In genomic region chr1:200139661-200140250, GRCh38 we compare ENCODE assay signal across 8 cellular contexts.
A peak's percentile ranks its signal among the peaks of the same experiment; 100 is the strongest.
DNase-seq lines count a peak whose midpoint lies in the region; ATAC-seq and TF ChIP-seq lines count a peak whose summit lies in the region.

No MANE protein-coding gene starts in this region.

- no peak overlapping the region for H3K4me3 ChIP-seq in epithelial cell of proximal tubule (ENCODE audit: low read depth, low read length)

- CTCF ChIA-PET in RWPE1 (lab: Yijun Ruan, JAX) = interaction anchor here (0.6 to 1.2 kb wide), 16 partner anchors 14 to 1586 kb away, joined by 3 to 5 read pairs (median 3); no protein-coding TSS in a partner anchor

- in situ Hi-C loops in KBM-7 (cut with MboI; ENCODE audit: low pct_unique_long_range_greater_than_20kb, low sequenced_read_pairs) = no loop called here

- DNase-seq in 8988T = peak; percentile 33
- DNase-seq in Daoy (ENCODE audit: low read depth) = peak; percentile 52
- DNase-seq in KBM-7 = peak; percentile 82
- DNase-seq in RWPE1 (ENCODE audit: low spot score) = peak; percentile 72
- DNase-seq in epithelial cell of proximal tubule (ENCODE audit: low read depth) = no peak
- DNase-seq in non-pigmented ciliary epithelial cell (ENCODE audit: low read depth) = peak; percentile 22
- no peak for DNase-seq in GOT3 (lab: John Stamatoyannopoulos, UW)

- ATAC-seq in GM21825 (IDR thresholded peaks at IDR 0.05; ENCODE audit: unreplicated experiment) = peak; percentile 79

- H3K27ac ChIP-seq in RWPE1 = no peak overlapping the region

- TF ChIP-seq CTCF in RWPE1 (conservative IDR thresholded peaks at IDR 0.05; ENCODE audit: low read depth) (peak; percentile 81), epithelial cell of proximal tubule (conservative IDR thresholded peaks at IDR 0.05; ENCODE audit: low read depth, low read length) (peak; percentile 83)

- POLR2A ChIA-PET in RWPE1 (lab: Yijun Ruan, JAX; ENCODE audit: low non-redundant PET) = interaction anchor here (0.6 kb wide), 1 partner anchor 369 kb away, joined by 9 read pairs; no protein-coding TSS in a partner anchor

Comparison
In these comparisons a context has a peak if more than half of its experiments do, and no peak if none do; other contexts are left out.
1. DNase-seq: peak in 8988T (single experiment), Daoy (single experiment), KBM-7 (single experiment), RWPE1 (single experiment) and non-pigmented ciliary epithelial cell (single experiment); none in epithelial cell of proximal tubule (single experiment) and GOT3 (single experiment).